Comparison of ENCODE assay signal across 19 cellular contexts in the genomic region with DNA sequence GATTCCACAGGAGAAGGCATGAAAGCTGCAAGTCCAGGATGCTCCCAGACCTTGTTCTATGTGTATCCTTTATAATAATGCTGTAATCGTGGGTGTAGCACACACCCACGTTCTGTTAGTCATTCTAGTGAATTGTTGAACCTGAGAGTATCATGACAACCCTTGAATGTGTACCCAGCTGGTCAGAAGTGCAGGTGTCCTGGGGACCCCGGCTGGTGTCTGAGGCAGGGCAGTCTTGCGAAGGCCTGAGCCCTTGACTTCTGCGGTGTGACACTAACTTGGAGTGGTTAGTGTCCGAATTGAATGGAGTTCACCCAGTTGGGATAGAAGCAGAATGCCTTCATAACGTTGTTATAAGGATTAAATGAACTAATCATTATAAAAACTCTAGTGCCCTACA.
DNase-seq lines count a peak whose midpoint lies in the region; ATAC-seq and TF ChIP-seq lines count a peak whose summit lies in the region.
"Had no signal": no experiment of that assay in that cellular context is flagged by ENCODE, and none has a peak within 500 bp of the region (broad histone marks: within the 10 kb centered on the region; RNA-seq: fewer than 3 reads in every experiment).

No MANE protein-coding gene starts in this region.

- peaks cover 51% of the 10 kb centered on the region for H3K27me3 Mint-ChIP-seq in endodermal cell (ENCODE audit: insufficient read depth)

- H3K27me3 ChIP-seq in endodermal cell (ENCODE audit: control insufficient read depth, insufficient read depth, low read length, poor library complexity, severe bottlenecking) (peaks cover 28% of the 10 kb centered on the region), suprapubic skin (peaks cover 4% of the 10 kb centered on the region)

- no peak for TF ChIP-seq EP300 in suprapubic skin (IDR thresholded peaks at IDR 0.05)

- peak; percentile 57 for DNase-seq in activated effector memory CD4-positive, alpha-beta T cell treated with anti-CD3 and anti-CD28 coated beads, Interleukin-2, amount 50 U/mL, for 16 hours
- DNase-seq in activated effector memory CD4-positive, alpha-beta T cell treated with Interleukin-2 at 50 U/mL for 16 hours, result no peak
- DNase-seq in SHP77 treated with DMSO at 0.1 percent for 48 hours (lab: John Stamatoyannopoulos, UW), result peak; percentile 16
- peak; percentile 19 for DNase-seq in endodermal cell
- peak; percentile 29 to 56 for DNase-seq in suprapubic skin (ENCODE audit: low spot score in 2 of 2)
- DNase-seq in NCI-H524 treated with DMSO at 0.1 percent for 48 hours (lab: John Stamatoyannopoulos, UW), result no peak
- no peak for DNase-seq in central memory CD4-positive, alpha-beta T cell
- DNase-seq: COR-L47, DMS153, DMS79 treated with DMSO at 0.1 percent for 48 hours, EL, GOT3, HFFc6 had no signal

- H3K36me3 Mint-ChIP-seq in endodermal cell (ENCODE audit: low read depth), result no peaks in the 10 kb centered on the region
- H3K36me3 Mint-ChIP-seq: CD14-positive monocyte; CD8-positive, alpha-beta T cell had no signal

- H3K27ac ChIP-seq in endodermal cell (ENCODE audit: low read depth, low read length), result no peak overlapping the region
- no peak overlapping the region for H3K27ac ChIP-seq in suprapubic skin
- H3K27ac ChIP-seq: 22Rv1 had no signal

- no peak overlapping the region for H3K9ac ChIP-seq in endodermal cell (ENCODE audit: extremely low read depth, low read length, poor library complexity, severe bottlenecking)

- H3K36me3 ChIP-seq in endodermal cell (ENCODE audit: control insufficient read depth, insufficient read depth, low read length), result no peaks in the 10 kb centered on the region
- no peaks in the 10 kb centered on the region for H3K36me3 ChIP-seq in suprapubic skin
- H3K36me3 ChIP-seq: HAP-1 had no signal

- H3K9me3 ChIP-seq in endodermal cell (ENCODE audit: control insufficient read depth, low read length) (no peaks in the 10 kb centered on the region), suprapubic skin (no peaks in the 10 kb centered on the region)
- H3K9me3 ChIP-seq: HAP-1 had no signal

- no peak for TF ChIP-seq POLR2A in suprapubic skin (IDR thresholded peaks at IDR 0.05)

- H3K27ac Mint-ChIP-seq in endodermal cell, result no peak overlapping the region
- H3K27ac Mint-ChIP-seq: CD14-positive monocyte; CD8-positive, alpha-beta T cell; HFFc6 had no signal

- H3K4me3 Mint-ChIP-seq in endodermal cell, result no peak overlapping the region
- H3K4me3 Mint-ChIP-seq: CD14-positive monocyte; CD8-positive, alpha-beta T cell; HFFc6 had no signal

- no peaks in the 10 kb centered on the region for H3K4me1 ChIP-seq in endodermal cell (ENCODE audit: control insufficient read depth, insufficient read depth, low read length)
- peaks cover 17% of the 10 kb centered on the region for H3K4me1 ChIP-seq in suprapubic skin
- H3K4me1 ChIP-seq: HAP-1 had no signal

- no peak for TF ChIP-seq CTCF in endodermal cell (conservative IDR thresholded peaks at IDR 0.05)
- TF ChIP-seq CTCF in suprapubic skin (IDR thresholded peaks at IDR 0.05), result no peak

- ATAC-seq in GM18519 (IDR thresholded peaks at IDR 0.05; ENCODE audit: low FRiP score, unreplicated experiment), result no peak
- ATAC-seq: CD8-positive, alpha-beta T cell; HepG2 had no signal

- H3K9me3 Mint-ChIP-seq in endodermal cell, result peaks cover 3% of the 10 kb centered on the region

- WGBS in endodermal cell (ENCODE audit: insufficient coverage in 1 of 2, insufficient read length in 1 of 2), 2 experiments, result 92 to 97% methylated on average over 3 to 7 of the region's 7 CpGs
- 96% methylated on average over 7 of the region's 7 CpGs for WGBS in suprapubic skin

- H3K4me3 ChIP-seq in endodermal cell (ENCODE audit: low read length) (no peak overlapping the region), suprapubic skin (no peak overlapping the region)
- H3K4me3 ChIP-seq: HAP-1 had no signal

- peaks cover 13% of the 10 kb centered on the region for H3K4me1 Mint-ChIP-seq in endodermal cell
- H3K4me1 Mint-ChIP-seq: CD14-positive monocyte had no signal

Comparison
In these comparisons a context has a peak if more than half of its experiments do, and no peak if none do; other contexts are left out.
1. DNase-seq: peak in activated effector memory CD4-positive, alpha-beta T cell treated with anti-CD3 and anti-CD28 coated beads, Interleukin-2, amount 50 U/mL, for 16 hours (single experiment), SHP77 treated with DMSO at 0.1 percent for 48 hours (single experiment), endodermal cell (single experiment) and suprapubic skin (2 of 2); none in activated effector memory CD4-positive, alpha-beta T cell treated with Interleukin-2 at 50 U/mL for 16 hours (single experiment), NCI-H524 treated with DMSO at 0.1 percent for 48 hours (single experiment) and central memory CD4-positive, alpha-beta T cell (single experiment).